3 cellular contexts compared by ENCODE assay signal in genomic region chr2:107684421-107684820, GRCh38.
"Had no signal": no experiment of that assay in that cellular context is flagged by ENCODE, and none has a peak within 500 bp of the region (broad histone marks: within the 10 kb centered on the region; RNA-seq: fewer than 3 reads in every experiment).

No MANE protein-coding gene starts in this region.

- DNase-seq: GDM1, GF-D8 had no signal

- H3K4me3 ChIP-seq: GM12878 had no signal
